Comparison of ENCODE assay signal across 1 cellular context in genomic region chr12:77686760-77687159, GRCh38.
TF ChIP-seq lines count a peak whose summit lies in the region.

No MANE protein-coding gene starts in this region.

TF ChIP-seq in WTC11, 78 proteins besides CTCF, POLR2A, EP300 and RAD21 (continued from another document):
- TF ChIP-seq ZBTB43 (CRISPR knock-in tag; IDR thresholded peaks at IDR 0.05), result no peak
- no peak for TF ChIP-seq ZNF423 (CRISPR knock-in tag; IDR thresholded peaks at IDR 0.05)
- TF ChIP-seq PRRX2 (CRISPR knock-in tag; IDR thresholded peaks at IDR 0.05), result no peak
- no peak for TF ChIP-seq ZNF138 (CRISPR knock-in tag; conservative IDR thresholded peaks at IDR 0.05)
- TF ChIP-seq ZNF232 (CRISPR knock-in tag; IDR thresholded peaks at IDR 0.05), result no peak
- no peak for TF ChIP-seq SOX15 (CRISPR knock-in tag; IDR thresholded peaks at IDR 0.05)
- TF ChIP-seq ZNF532 (CRISPR knock-in tag; IDR thresholded peaks at IDR 0.05; ENCODE audit: borderline replicate concordance), result no peak
- no peak for TF ChIP-seq USF2 (CRISPR knock-in tag; IDR thresholded peaks at IDR 0.05)
